ENCODE assay signal across 1 cellular context in genomic region chr2:218745559-218746469, GRCh38.
TF ChIP-seq lines count a peak whose summit lies in the region.

No MANE protein-coding gene starts in this region.

TF ChIP-seq in HepG2, 621 proteins besides CTCF, POLR2A, EP300 and RAD21 (continued from another document and continues in another):
- 0 out of 2 replicates have a peak, but pooled peaks have one; percentile 44 for TF ChIP-seq ZNF432 (CRISPR knock-in tag; IDR thresholded peaks at IDR 0.05; ENCODE audit: borderline replicate concordance)
- TF ChIP-seq MIER3 (CRISPR knock-in tag; IDR thresholded peaks at IDR 0.05; ENCODE audit: borderline replicate concordance) = peak; percentile 25; the same call in 1 of the 2 replicates
- 0 out of 2 replicates have a peak, but pooled peaks have one; percentile 26 for TF ChIP-seq TEF (CRISPR knock-in tag; IDR thresholded peaks at IDR 0.05)
- peak; percentile 32; the same call in 1 of the 2 replicates for TF ChIP-seq MED13 (CRISPR knock-in tag; IDR thresholded peaks at IDR 0.05)
- TF ChIP-seq ZNF605 (CRISPR knock-in tag; IDR thresholded peaks at IDR 0.05) = peak; percentile 84
- no peak for TF ChIP-seq DZIP1 (CRISPR knock-in tag; IDR thresholded peaks at IDR 0.05)
- peak; percentile 78; the same call in 1 of the 2 replicates for TF ChIP-seq FOXJ3 (CRISPR knock-in tag; IDR thresholded peaks at IDR 0.05; ENCODE audit: borderline replicate concordance)
- TF ChIP-seq FOXM1 (CRISPR knock-in tag; IDR thresholded peaks at IDR 0.05) = no peak
- TF ChIP-seq ZNF281 (CRISPR knock-in tag; IDR thresholded peaks at IDR 0.05; ENCODE audit: borderline replicate concordance) = 0 out of 2 replicates have a peak, but pooled peaks have one; percentile 38
- TF ChIP-seq ARNT (IDR thresholded peaks at IDR 0.05) = no peak
- peak; percentile 68 for TF ChIP-seq HNF4A (CRISPR knock-in tag; IDR thresholded peaks at IDR 0.05)
- no peak for TF ChIP-seq NBN (conservative IDR thresholded peaks at IDR 0.05)
- TF ChIP-seq ZNF317 (CRISPR knock-in tag; IDR thresholded peaks at IDR 0.05) = peak; percentile 42; the same call in 1 of the 2 replicates
- TF ChIP-seq DNMT1 (CRISPR knock-in tag; IDR thresholded peaks at IDR 0.05) = no peak
- TF ChIP-seq ZNF335 (CRISPR knock-in tag; IDR thresholded peaks at IDR 0.05) = peak; percentile 47; the same call in 1 of the 2 replicates
- no peak for TF ChIP-seq RNF2 (conservative IDR thresholded peaks at IDR 0.05; ENCODE audit: low read depth)
- TF ChIP-seq ZNF629 (CRISPR knock-in tag; conservative IDR thresholded peaks at IDR 0.05) = no peak
- no peak for TF ChIP-seq ZFP36L2 (CRISPR knock-in tag; IDR thresholded peaks at IDR 0.05)
- peak; percentile 62; the same call in 1 of the 2 replicates for TF ChIP-seq HMG20B (CRISPR knock-in tag; conservative IDR thresholded peaks at IDR 0.05)
- peak; percentile 88 for TF ChIP-seq SOX13 (IDR thresholded peaks at IDR 0.05)
- peak in 1 of 2 experiments; percentile 96; a peak in 2 of 4 replicates for TF ChIP-seq SOX13 (CRISPR knock-in tag; conservative IDR thresholded peaks at IDR 0.05 in 1 of 2, IDR thresholded peaks at IDR 0.05 in 1 of 2)
- peak; percentile 39; the same call in 1 of the 2 replicates for TF ChIP-seq ELF1 (CRISPR knock-in tag; IDR thresholded peaks at IDR 0.05)
- no peak for TF ChIP-seq HOXA7 (CRISPR knock-in tag; IDR thresholded peaks at IDR 0.05)
- no peak for TF ChIP-seq TAF15 (IDR thresholded peaks at IDR 0.05; ENCODE audit: low read depth, low read length, poor library complexity, severe bottlenecking)
- 0 out of 2 replicates have a peak, but pooled peaks have one; percentile 48 for TF ChIP-seq ZSCAN21 (CRISPR knock-in tag; IDR thresholded peaks at IDR 0.05; ENCODE audit: borderline replicate concordance)
- peak; percentile 65; the same call in 1 of the 2 replicates for TF ChIP-seq NCOR1 (IDR thresholded peaks at IDR 0.05; ENCODE audit: borderline replicate concordance, low read length)
- TF ChIP-seq YEATS2 (CRISPR knock-in tag; IDR thresholded peaks at IDR 0.05; ENCODE audit: borderline replicate concordance) = no peak
- 0 out of 2 replicates have a peak, but pooled peaks have one; percentile 25 for TF ChIP-seq ZBTB46 (CRISPR knock-in tag; IDR thresholded peaks at IDR 0.05; ENCODE audit: borderline replicate concordance)
- TF ChIP-seq POLR2AphosphoS5 (IDR thresholded peaks at IDR 0.05; ENCODE audit: low read depth, low read length) = no peak
- peak; percentile 26; the same call in 1 of the 2 replicates for TF ChIP-seq ZNF609 (CRISPR knock-in tag; IDR thresholded peaks at IDR 0.05; ENCODE audit: borderline replicate concordance)
- peak; percentile 50; the same call in 1 of the 2 replicates for TF ChIP-seq PRDM15 (CRISPR knock-in tag; IDR thresholded peaks at IDR 0.05)
- peak; percentile 84; the same call in 1 of the 2 replicates for TF ChIP-seq CHD4 (IDR thresholded peaks at IDR 0.05; ENCODE audit: borderline replicate concordance, low read length)
- TF ChIP-seq HNF4G (IDR thresholded peaks at IDR 0.05; ENCODE audit: borderline replicate concordance, low read depth, low read length) = peak; percentile 51
- no peak; the same call in 1 of the 2 replicates for TF ChIP-seq HNF4G (CRISPR knock-in tag; IDR thresholded peaks at IDR 0.05; ENCODE audit: borderline replicate concordance, low read depth)
- peak; percentile 40; the same call in 1 of the 2 replicates for TF ChIP-seq ZBTB26 (CRISPR knock-in tag; IDR thresholded peaks at IDR 0.05; ENCODE audit: borderline replicate concordance)
- peak; percentile 56; the same call in 1 of the 2 replicates for TF ChIP-seq HDAC2 (CRISPR knock-in tag; IDR thresholded peaks at IDR 0.05)
- TF ChIP-seq SP4 (CRISPR knock-in tag; IDR thresholded peaks at IDR 0.05) = peak; percentile 51; the same call in 1 of the 2 replicates
- no peak for TF ChIP-seq SMYD3 (CRISPR knock-in tag; IDR thresholded peaks at IDR 0.05)
- TF ChIP-seq ZNF770 (CRISPR knock-in tag; IDR thresholded peaks at IDR 0.05) = 0 out of 2 replicates have a peak, but pooled peaks have one; percentile 49
